Comparison of ENCODE assay signal across 18 cellular contexts in genomic region chr3:107822308-107822707, GRCh38.
DNase-seq lines count a peak whose midpoint lies in the region; ATAC-seq and TF ChIP-seq lines count a peak whose summit lies in the region.
"Had no signal": no experiment of that assay in that cellular context is flagged by ENCODE, and none has a peak within 500 bp of the region (broad histone marks: within the 10 kb centered on the region; RNA-seq: fewer than 3 reads in every experiment).

No MANE protein-coding gene starts in this region.

- H3K4me3 Mint-ChIP-seq in HFFc6 (no peak overlapping the region), WTC11 (no peak overlapping the region), mesothelial cell of epicardium (no peak overlapping the region), progenitor cell of endocrine pancreas (ENCODE audit: low read depth) (no peak overlapping the region)
- H3K4me3 Mint-ChIP-seq: CD4-positive, alpha-beta T cell had no signal

- H3K27me3 Mint-ChIP-seq in HFFc6 (ENCODE audit: insufficient read depth) (peaks cover 29% of the 10 kb centered on the region), WTC11 (ENCODE audit: low read depth) (no peaks in the 10 kb centered on the region; the same call in 1 of the 2 replicates), mesothelial cell of epicardium (ENCODE audit: low read depth) (no peaks in the 10 kb centered on the region), progenitor cell of endocrine pancreas (no peaks in the 10 kb centered on the region)

- H3K4me1 Mint-ChIP-seq in HFFc6 (ENCODE audit: low read depth) (no peaks in the 10 kb centered on the region), WTC11 (peaks cover 8% of the 10 kb centered on the region), mesothelial cell of epicardium (peaks cover 37% of the 10 kb centered on the region), progenitor cell of endocrine pancreas (ENCODE audit: low read depth) (peaks cover 39% of the 10 kb centered on the region)

- ATAC-seq in WTC11, result peak; percentile 82
- ATAC-seq in HG03521 (IDR thresholded peaks at IDR 0.05; ENCODE audit: unreplicated experiment), result no peak
- no peak for ATAC-seq in HG03342 (IDR thresholded peaks at IDR 0.05; ENCODE audit: unreplicated experiment)
- ATAC-seq: GM12878 had no signal

- H3K27ac Mint-ChIP-seq in HFFc6 (no peak overlapping the region), WTC11 (no peak overlapping the region), mesothelial cell of epicardium (no peak overlapping the region), progenitor cell of endocrine pancreas (no peak overlapping the region)
- H3K27ac Mint-ChIP-seq: CD4-positive, alpha-beta T cell had no signal

- TF ChIP-seq CTCF in HFFc6 (IDR thresholded peaks at IDR 0.05), result peak; percentile 10; the same call in 1 of the 2 replicates
- no peak for TF ChIP-seq CTCF in WTC11 (IDR thresholded peaks at IDR 0.05)
- TF ChIP-seq CTCF in mesothelial cell of epicardium (IDR thresholded peaks at IDR 0.05; ENCODE audit: unreplicated experiment), result peak; percentile 18
- TF ChIP-seq CTCF in progenitor cell of endocrine pancreas (IDR thresholded peaks at IDR 0.05; ENCODE audit: unreplicated experiment), result peak; percentile 32

- H3K36me3 Mint-ChIP-seq in HFFc6 (ENCODE audit: low read depth) (no peaks in the 10 kb centered on the region), WTC11 (no peaks in the 10 kb centered on the region), mesothelial cell of epicardium (no peaks in the 10 kb centered on the region), progenitor cell of endocrine pancreas (ENCODE audit: insufficient read depth) (no peaks in the 10 kb centered on the region)

- H3K9me3 Mint-ChIP-seq in HFFc6 (no peaks in the 10 kb centered on the region), WTC11 (no peaks in the 10 kb centered on the region), mesothelial cell of epicardium (no peaks in the 10 kb centered on the region), progenitor cell of endocrine pancreas (ENCODE audit: low read depth) (peaks cover 4% of the 10 kb centered on the region)
- H3K9me3 Mint-ChIP-seq: CD4-positive, alpha-beta T cell had no signal

- CTCF ChIA-PET in WTC11 (lab: Charles Lee), result interaction anchor here (1.0 to 1.1 kb wide), 2 partner anchors 13 to 23 kb away, joined by 3 read pairs; no protein-coding TSS in a partner anchor

- POLR2A ChIA-PET in WTC11 (lab: Charles Lee), result no interaction called here

- DNase-seq in HFFc6, result no peak
- no peak for DNase-seq in WTC11 (ENCODE audit: low spot score)
- DNase-seq in mesothelial cell of epicardium (ENCODE audit: low spot score in 2 of 2, unreplicated experiment in 2 of 2), result no peak
- no peak for DNase-seq in progenitor cell of endocrine pancreas (ENCODE audit: low spot score, unreplicated experiment)
- DNase-seq in activated CD4-positive, alpha-beta T cell treated with anti-CD3 and anti-CD28 coated beads for 1 hour, result no peak
- DNase-seq: AML-193; CD4-positive, alpha-beta T cell; GDM1; KG1; MG63; NCI-H2029; NCI-H2227 treated with DMSO at 0.1 percent for 48 hours; NCI-H69; Right ventricle myocardium superior; RPMI8226 had no signal

TF ChIP-seq in WTC11, 78 proteins besides CTCF, POLR2A, EP300 and RAD21:
- no peak for TF ChIP-seq ARID4B (CRISPR knock-in tag; IDR thresholded peaks at IDR 0.05; ENCODE audit: borderline replicate concordance)
- no peak for TF ChIP-seq ZNF219 (CRISPR knock-in tag; IDR thresholded peaks at IDR 0.05; ENCODE audit: borderline replicate concordance)
- TF ChIP-seq, protein P1, sequence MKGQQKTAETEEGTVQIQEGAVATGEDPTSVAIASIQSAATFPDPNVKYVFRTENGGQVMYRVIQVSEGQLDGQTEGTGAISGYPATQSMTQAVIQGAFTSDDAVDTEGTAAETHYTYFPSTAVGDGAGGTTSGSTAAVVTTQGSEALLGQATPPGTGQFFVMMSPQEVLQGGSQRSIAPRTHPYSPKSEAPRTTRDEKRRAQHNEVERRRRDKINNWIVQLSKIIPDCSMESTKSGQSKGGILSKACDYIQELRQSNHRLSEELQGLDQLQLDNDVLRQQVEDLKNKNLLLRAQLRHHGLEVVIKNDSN (CRISPR knock-in tag; IDR thresholded peaks at IDR 0.05), result no peak
